15 cellular contexts compared by ENCODE assay signal in genomic region chr3:194579091-194579606, GRCh38. TPM values are rescaled to one million over a fixed set of nuclear protein-coding genes. Genes with fewer than 3 reads are reported as not detected.
DNase-seq lines count a peak whose midpoint lies in the region; ATAC-seq, FAIRE-seq and TF ChIP-seq lines count a peak whose summit lies in the region.
"Had no signal": no experiment of that assay in that cellular context is flagged by ENCODE, and none has a peak within 500 bp of the region (broad histone marks: within the 10 kb centered on the region; RNA-seq: fewer than 3 reads in every experiment).

No MANE protein-coding gene starts in this region.

- intact Hi-C loops in Calu3 (cut with micrococcal nuclease; ENCODE audit: unreplicated experiment): no loop called here
- intact Hi-C loops in heart right ventricle (cut with DNase I): loop anchor here in 4 of 10 donors (1.0 to 10.0 kb wide), 5 partner anchors 38 to 247 kb away; partner anchors contain the start of gene ATP13A3 (in 2 of the 4)
- intact Hi-C loops in gastrocnemius medialis (cut with DNase I; ENCODE audit: low total_unique reads): no loop called here

- H3K4me1 ChIP-seq in astrocyte (ENCODE audit: insufficient read depth, low read length) (peaks cover 38% of the 10 kb centered on the region), heart right ventricle (peaks cover 0 to 54% (median 26%) of the 10 kb centered on the region in 9 donors), trophoblast cell (ENCODE audit: control insufficient read depth in 1 of 2, insufficient read depth in 2 of 2, low read length in 2 of 2) (peaks cover 0 to 5% of the 10 kb centered on the region in 2 experiments), SJCRH30 (peaks cover 17% of the 10 kb centered on the region), gastrocnemius medialis (peaks cover 0 to under 1% of the 10 kb centered on the region in 2 donors)

- no peak overlapping the region for H3K4me3 Mint-ChIP-seq in Calu3 (ENCODE audit: low read depth, unreplicated experiment)
- H3K4me3 Mint-ChIP-seq in astrocyte (ENCODE audit: unreplicated experiment): no peak overlapping the region
- H3K4me3 Mint-ChIP-seq: activated naive CD4-positive, alpha-beta T cell treated with anti-CD3 and anti-CD28 coated beads, Interleukin-2, amount 50 U/mL, for 24 hours had no signal

- H2AFZ ChIP-seq in astrocyte (ENCODE audit: low read depth, low read length) (no peak overlapping the region), trophoblast cell (ENCODE audit: insufficient read depth, low read length, poor library complexity) (no peak overlapping the region)

- H3K27ac ChIP-seq in astrocyte (ENCODE audit: low read depth, low read length) (peak overlapping the region; percentile 94), heart right ventricle (peak overlapping the region in 9 of 10 donors; percentile 28 to 93 (median 65)), trophoblast cell (ENCODE audit: low read depth, low read length) (no peak overlapping the region), SJCRH30 (no peak overlapping the region), gastrocnemius medialis (no peak overlapping the region)

- H4K8ac ChIP-seq in trophoblast cell (ENCODE audit: low read depth, low read length): no peak overlapping the region

- ATAC-seq in heart right ventricle (peak; percentile 41 to 93 (median 74)), gastrocnemius medialis (no peak)

- in situ Hi-C loops in gastrocnemius medialis (cut with MboI; ENCODE audit: low sequenced_read_pairs in 4 of 4): loop anchor here in 2 of 4 donors (25.0 kb wide), 1 partner anchor 242 kb away; no protein-coding TSS in a partner anchor

- H2BK5ac ChIP-seq in trophoblast cell (ENCODE audit: low read depth, low read length, poor library complexity): peak overlapping the region; percentile 35

- no peak for TF ChIP-seq CTCF in Calu3 (IDR thresholded peaks at IDR 0.05; ENCODE audit: unreplicated experiment)
- TF ChIP-seq CTCF in astrocyte (IDR thresholded peaks at IDR 0.05; ENCODE audit: insufficient read depth, low read depth, low read length): no peak
- TF ChIP-seq CTCF in heart right ventricle (IDR thresholded peaks at IDR 0.05): no peak
- no peak for TF ChIP-seq CTCF in gastrocnemius medialis (IDR thresholded peaks at IDR 0.05 in 4 of 5, conservative IDR thresholded peaks at IDR 0.05 in 1 of 5)

- H3K27me3 Mint-ChIP-seq in Calu3 (ENCODE audit: unreplicated experiment) (no peaks in the 10 kb centered on the region), astrocyte (ENCODE audit: low read depth, unreplicated experiment) (no peaks in the 10 kb centered on the region)
- H3K27me3 Mint-ChIP-seq: activated naive CD4-positive, alpha-beta T cell treated with anti-CD3 and anti-CD28 coated beads, Interleukin-2, amount 50 U/mL, for 24 hours had no signal

- H3K18ac ChIP-seq in trophoblast cell (ENCODE audit: low read length): no peak overlapping the region

- peaks cover 4% of the 10 kb centered on the region for H3K79me2 ChIP-seq in astrocyte (ENCODE audit: insufficient read depth, low read length)
- peaks cover 3% of the 10 kb centered on the region for H3K79me2 ChIP-seq in trophoblast cell (ENCODE audit: control insufficient read depth, insufficient read depth, low read length, poor library complexity)

- no peaks in the 10 kb centered on the region for H4K20me1 ChIP-seq in astrocyte (ENCODE audit: insufficient read depth, low read length)

- no peak overlapping the region for H2BK120ac ChIP-seq in trophoblast cell (ENCODE audit: insufficient read depth, low read length, poor library complexity)

- H3K36me3 ChIP-seq in astrocyte (ENCODE audit: insufficient read depth, low read length): no peaks in the 10 kb centered on the region
- no peaks in the 10 kb centered on the region for H3K36me3 ChIP-seq in heart right ventricle
- H3K36me3 ChIP-seq in trophoblast cell (ENCODE audit: control insufficient read depth in 1 of 2, insufficient read depth in 2 of 2, low read length in 2 of 2): no peaks in the 10 kb centered on the region
- no peaks in the 10 kb centered on the region for H3K36me3 ChIP-seq in SJCRH30
- H3K36me3 ChIP-seq in gastrocnemius medialis: no peaks in the 10 kb centered on the region

- peak overlapping the region; percentile 78 for H3K27ac Mint-ChIP-seq in Calu3 (ENCODE audit: unreplicated experiment)
- peak overlapping the region; percentile 81 for H3K27ac Mint-ChIP-seq in astrocyte (ENCODE audit: unreplicated experiment)
- H3K27ac Mint-ChIP-seq: activated naive CD4-positive, alpha-beta T cell treated with anti-CD3 and anti-CD28 coated beads, Interleukin-2, amount 50 U/mL, for 24 hours had no signal

- CTCF ChIA-PET in Calu3 (lab: Charles Lee): interaction anchor here (1.0 to 3.2 kb wide), 5 partner anchors 10 to 107 kb away, joined by 3 to 17 read pairs (median 3); no protein-coding TSS in a partner anchor

- H3K23ac ChIP-seq in trophoblast cell (ENCODE audit: low read length): no peak overlapping the region

- H3K4ac ChIP-seq in trophoblast cell (ENCODE audit: low read depth, low read length): no peak overlapping the region

- H3K9me3 Mint-ChIP-seq in Calu3 (ENCODE audit: low read depth, unreplicated experiment): no peaks in the 10 kb centered on the region
- H3K9me3 Mint-ChIP-seq in astrocyte (ENCODE audit: unreplicated experiment): peaks cover 4% of the 10 kb centered on the region
- H3K9me3 Mint-ChIP-seq: activated naive CD4-positive, alpha-beta T cell treated with anti-CD3 and anti-CD28 coated beads, Interleukin-2, amount 50 U/mL, for 24 hours had no signal

- H2AK5ac ChIP-seq in trophoblast cell (ENCODE audit: low read length): no peak overlapping the region

- H3K4me1 Mint-ChIP-seq in Calu3 (ENCODE audit: low read depth, unreplicated experiment) (peaks cover 42% of the 10 kb centered on the region), astrocyte (ENCODE audit: low read depth, unreplicated experiment) (peaks cover 20% of the 10 kb centered on the region)

- WGBS in heart right ventricle, 2 donors: 19 to 20% methylated on average over 8 of the region's 8 CpGs
- no CpG with 5 or more reads among the region's 8 CpGs for WGBS in trophoblast cell (ENCODE audit: extremely low coverage, insufficient coverage, insufficient read length)

- no peak overlapping the region for H3K14ac ChIP-seq in trophoblast cell (ENCODE audit: low read length)

- H3K4me2 ChIP-seq in astrocyte (ENCODE audit: low read length): no peak overlapping the region
- H3K4me2 ChIP-seq in trophoblast cell (ENCODE audit: low read length): no peak overlapping the region

- H4K12ac ChIP-seq in trophoblast cell (ENCODE audit: low read depth, low read length): no peak overlapping the region

- H3K9me3 ChIP-seq in astrocyte (ENCODE audit: insufficient read depth, low read depth, low read length) (no peaks in the 10 kb centered on the region), heart right ventricle (no peaks in the 10 kb centered on the region), trophoblast cell (ENCODE audit: insufficient read depth, low read depth, low read length) (peaks cover 3% of the 10 kb centered on the region), SJCRH30 (replicated peaks) (no peaks in the 10 kb centered on the region), gastrocnemius medialis (no peaks in the 10 kb centered on the region)

- TF ChIP-seq POLR2A in gastrocnemius medialis (IDR thresholded peaks at IDR 0.05): no peak

- H3K4me3 ChIP-seq in astrocyte (ENCODE audit: insufficient read depth, low read depth, low read length) (no peak overlapping the region), heart right ventricle (no peak overlapping the region), trophoblast cell (ENCODE audit: low read depth, low read length) (no peak overlapping the region), SJCRH30 (no peak overlapping the region), gastrocnemius medialis (no peak overlapping the region)

- H3K9ac ChIP-seq in astrocyte (ENCODE audit: low read length): peak overlapping the region; percentile 70
- H3K9ac ChIP-seq in trophoblast cell (ENCODE audit: low read length): no peak overlapping the region

- peaks cover 7% of the 10 kb centered on the region for H3K79me1 ChIP-seq in trophoblast cell (ENCODE audit: low read length)

- no peak overlapping the region for H2BK12ac ChIP-seq in trophoblast cell (ENCODE audit: low read length)

- no peak overlapping the region for H4K91ac ChIP-seq in trophoblast cell (ENCODE audit: low read depth, low read length)

- peak; percentile 34 for DNase-seq in Calu3
- peak; percentile 95 for DNase-seq in astrocyte (ENCODE audit: low read depth)
- DNase-seq in heart right ventricle: peak; percentile 61 to 75
- DNase-seq in trophoblast cell: peak; percentile 51 to 57
- no peak for DNase-seq in SJCRH30
- no peak for DNase-seq in gastrocnemius medialis
- no peak for DNase-seq in putamen (ENCODE audit: low spot score)
- DNase-seq in amniotic stem cell (lab: John Stamatoyannopoulos, UW): no peak
- DNase-seq: activated T-cell treated with anti-CD3 and anti-CD28 coated beads, Interleukin-2, amount 50 U/mL, for 1 hour; COR-L47; GDM1; Kasumi-1; NCI-H146 had no signal

- H3K27me3 ChIP-seq in astrocyte (ENCODE audit: insufficient read depth, low read length) (no peaks in the 10 kb centered on the region), heart right ventricle (no peaks in the 10 kb centered on the region), trophoblast cell (ENCODE audit: insufficient read depth, low read length) (no peaks in the 10 kb centered on the region), SJCRH30 (no peaks in the 10 kb centered on the region), gastrocnemius medialis (no peaks in the 10 kb centered on the region)

- no TSS peak for BruUV-seq in Calu3 (replicated peaks; lab: Mats Ljungman, UMichigan)

- H3K36me3 Mint-ChIP-seq in Calu3 (ENCODE audit: insufficient read depth, unreplicated experiment) (peaks cover 16% of the 10 kb centered on the region), astrocyte (ENCODE audit: low read depth, unreplicated experiment) (no peaks in the 10 kb centered on the region)

- no peak for FAIRE-seq in astrocyte (lab: Jason Lieb, UNC)
- FAIRE-seq: urothelium cell line had no signal

RNA-seq across cellular contexts. Expression of gene TMEM44, which starts 54.1 kb away (rescaled TPM):
- 44.0 and 52.6 TPM in 2 replicates for total RNA-seq in Calu3 (2022)
- total RNA-seq in astrocyte: 9.8 and 10.5 TPM in 2 replicates
- 1 to 10 TPM; 3.1 to 9.5 (median 4.5) TPM for total RNA-seq in heart right ventricle
- 10 to 100 TPM in 1 of 2 donors, 1 to 10 TPM in 1; 8.2 to 21.9 TPM for polyA plus RNA-seq in heart right ventricle
- polyA plus RNA-seq in trophoblast cell (2013): 9.6 and 10.5 TPM in 2 replicates
- total RNA-seq in SJCRH30 (2014; rRNA removed; shearing (Covaris generic)): 8.0 and 9.4 TPM in 2 replicates
- 1 to 10 TPM; 3.0 to 5.4 (median 3.1) TPM for total RNA-seq in gastrocnemius medialis

Comparison
In these comparisons a context has a peak if more than half of its experiments do, and no peak if none do; other contexts are left out.
1. DNase-seq: peak in Calu3 (single experiment), astrocyte (single experiment), heart right ventricle (2 of 2) and trophoblast cell (2 of 2); none in SJCRH30 (0 of 2), gastrocnemius medialis (0 of 2), putamen (single experiment) and amniotic stem cell (single experiment).
2. H3K27ac ChIP-seq: peak in astrocyte (single experiment) and heart right ventricle (9 of 10); none in trophoblast cell (single experiment), SJCRH30 (single experiment) and gastrocnemius medialis (0 of 4).
3. ATAC-seq: peak in heart right ventricle (8 of 8); none in gastrocnemius medialis (0 of 2).